In the genomic region with DNA sequence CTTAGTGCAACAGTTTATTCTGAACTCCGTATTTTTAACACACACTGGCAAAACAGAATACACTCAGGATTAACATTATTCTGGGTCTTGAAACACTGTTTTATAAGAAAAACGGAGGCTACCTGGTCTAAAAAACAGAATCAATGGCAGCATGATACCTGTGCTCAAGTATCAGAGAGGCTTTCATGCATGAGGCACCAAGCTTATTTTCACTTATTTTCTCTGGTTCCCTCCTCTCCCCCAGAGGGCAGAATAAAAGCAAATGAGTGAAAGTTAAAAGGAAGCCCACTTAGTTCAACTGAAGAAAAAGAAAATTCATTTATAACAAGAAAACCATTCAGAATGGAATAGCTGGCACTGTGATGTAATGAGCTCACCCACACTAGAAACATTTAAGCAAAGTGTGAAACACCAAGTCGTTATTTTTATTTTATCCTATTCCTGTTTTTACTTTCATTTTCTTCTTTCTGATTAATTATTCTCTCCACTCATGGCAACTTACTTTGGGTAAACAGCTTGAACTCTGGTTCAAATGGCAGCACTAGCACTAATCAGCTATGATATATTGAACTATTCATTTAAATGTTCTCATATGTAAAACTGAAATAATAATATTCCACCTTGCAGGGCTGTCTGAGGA, we compare ENCODE assay signal across 12 cellular contexts.
DNase-seq lines count a peak whose midpoint lies in the region; ATAC-seq, FAIRE-seq and TF ChIP-seq lines count a peak whose summit lies in the region.
"Had no signal": no experiment of that assay in that cellular context is flagged by ENCODE, and none has a peak within 500 bp of the region (broad histone marks: within the 10 kb centered on the region; RNA-seq: fewer than 3 reads in every experiment).

No MANE protein-coding gene starts in this region.

- H3K4me3 Mint-ChIP-seq in activated naive CD8-positive, alpha-beta T cell treated with anti-CD3 and anti-CD28 coated beads, Interleukin-2, amount 10 ng/mL, durations not matched to agents 7 days and 5 days, result peak overlapping the region; percentile 44
- H3K4me3 Mint-ChIP-seq: T-helper 1 cell treated with Interleukin-12 subunit alpha and Interleukin-12 subunit beta and Interleukin-4 antibody, amounts not matched to agents 30 μg/mL and 1 μg/mL, for 36 hours had no signal

- POLR2A ChIA-PET in activated naive CD8-positive, alpha-beta T cell treated with anti-CD3 and anti-CD28 coated beads, Interleukin-2, amount 10 ng/mL, durations not matched to agents 7 days and 5 days (lab: Charles Lee), result no interaction called here

- ATAC-seq in GM19035 (IDR thresholded peaks at IDR 0.05; ENCODE audit: unreplicated experiment) (peak; percentile 54), HG03097 (IDR thresholded peaks at IDR 0.05; ENCODE audit: low FRiP score, unreplicated experiment) (peak; percentile 60)
- ATAC-seq in activated naive CD8-positive, alpha-beta T cell treated with anti-CD3 and anti-CD28 coated beads, Interleukin-2, amount 10 ng/mL, durations not matched to agents 7 days and 5 days (ENCODE audit: low read depth), result no peak

- H3K4me3 ChIP-seq in BLaER1 (no peak overlapping the region), kidney (ENCODE audit: low read length in 2 of 2) (peak overlapping the region in 1 of 2 donors; percentile 31)
- H3K4me3 ChIP-seq: mucosa of descending colon had no signal

- H3K9ac ChIP-seq in BLaER1 (no peak overlapping the region), kidney (ENCODE audit: low read length in 2 of 2) (no peak overlapping the region)

- H3K9me3 Mint-ChIP-seq in activated naive CD8-positive, alpha-beta T cell treated with anti-CD3 and anti-CD28 coated beads, Interleukin-2, amount 10 ng/mL, durations not matched to agents 7 days and 5 days, result peaks cover 11% of the 10 kb centered on the region

- H3K36me3 ChIP-seq in BLaER1 (no peaks in the 10 kb centered on the region), kidney (ENCODE audit: control insufficient read depth in 1 of 2, insufficient read depth in 2 of 2, low read length in 2 of 2) (no peaks in the 10 kb centered on the region)

- H3K27ac ChIP-seq in BLaER1 (no peak overlapping the region), kidney (ENCODE audit: low read depth in 2 of 2, low read length in 2 of 2) (no peak overlapping the region)

- DNase-seq in activated naive CD8-positive, alpha-beta T cell treated with anti-CD3 and anti-CD28 coated beads, Interleukin-2, amount 10 ng/mL, durations not matched to agents 7 days and 5 days, result no peak
- no peak for DNase-seq in HTR-8/SVneo (ENCODE audit: insufficient read length, low spot score)
- DNase-seq in SIG-M5 (lab: John Stamatoyannopoulos, UW), result no peak
- DNase-seq in kidney, result no peak
- no peak for DNase-seq in NCI-H2171 (lab: John Stamatoyannopoulos, UW)
- DNase-seq: NCI-H1417 treated with DMSO at 0.1 percent for 48 hours, trophoblast cell had no signal

- H3K4me1 Mint-ChIP-seq in activated naive CD8-positive, alpha-beta T cell treated with anti-CD3 and anti-CD28 coated beads, Interleukin-2, amount 10 ng/mL, durations not matched to agents 7 days and 5 days, result peaks cover 11% of the 10 kb centered on the region

- no peaks in the 10 kb centered on the region for H4K20me1 ChIP-seq in BLaER1

- H3K36me3 Mint-ChIP-seq in activated naive CD8-positive, alpha-beta T cell treated with anti-CD3 and anti-CD28 coated beads, Interleukin-2, amount 10 ng/mL, durations not matched to agents 7 days and 5 days, result peaks cover 14% of the 10 kb centered on the region

- H3K27ac Mint-ChIP-seq in activated naive CD8-positive, alpha-beta T cell treated with anti-CD3 and anti-CD28 coated beads, Interleukin-2, amount 10 ng/mL, durations not matched to agents 7 days and 5 days, result peak overlapping the region; percentile 23
- H3K27ac Mint-ChIP-seq: T-helper 1 cell treated with Interleukin-12 subunit alpha and Interleukin-12 subunit beta and Interleukin-4 antibody, amounts not matched to agents 30 μg/mL and 1 μg/mL, for 36 hours had no signal

- peaks cover 31% of the 10 kb centered on the region for H3K4me1 ChIP-seq in BLaER1
- H3K4me1 ChIP-seq in kidney (ENCODE audit: control insufficient read depth in 1 of 2, insufficient read depth in 1 of 2, low read depth in 1 of 2, low read length in 2 of 2), result peaks cover 0 to 2% of the 10 kb centered on the region in 2 donors

- FAIRE-seq in HTR-8/SVneo (lab: Jason Lieb, UNC) (no peak), kidney (lab: Jason Lieb, UNC) (no peak)

- no peaks in the 10 kb centered on the region for H3K27me3 ChIP-seq in BLaER1

- no peaks in the 10 kb centered on the region for H3K27me3 Mint-ChIP-seq in activated naive CD8-positive, alpha-beta T cell treated with anti-CD3 and anti-CD28 coated beads, Interleukin-2, amount 10 ng/mL, durations not matched to agents 7 days and 5 days

- peaks cover 24% of the 10 kb centered on the region for H3K9me3 ChIP-seq in BLaER1
- H3K9me3 ChIP-seq in kidney (ENCODE audit: control insufficient read depth in 1 of 2, low read length in 2 of 2), result no peaks in the 10 kb centered on the region

- intact Hi-C loops in kidney (cut with DNase I), result no loop called here

- no peak for TF ChIP-seq CTCF in kidney (IDR thresholded peaks at IDR 0.05; ENCODE audit: borderline replicate concordance, extremely low read depth, insufficient read depth)

- peak overlapping the region; percentile 63 for H3K4me2 ChIP-seq in BLaER1
